Comparison of ENCODE assay signal across 9 cellular contexts in genomic region chr6:72580281-72580940, GRCh38. TPM values are rescaled to one million over a fixed set of nuclear protein-coding genes. Genes with fewer than 3 reads are reported as not detected.
DNase-seq lines count a peak whose midpoint lies in the region; ATAC-seq lines count a peak whose summit lies in the region.
"Had no signal": no experiment of that assay in that cellular context is flagged by ENCODE, and none has a peak within 500 bp of the region (broad histone marks: within the 10 kb centered on the region; RNA-seq: fewer than 3 reads in every experiment).

No MANE protein-coding gene starts in this region.

- H3K27ac Mint-ChIP-seq in activated naive CD8-positive, alpha-beta T cell treated with anti-CD3 and anti-CD28 coated beads for 36 hours, result no peak overlapping the region
- H3K27ac Mint-ChIP-seq in activated naive CD8-positive, alpha-beta T cell treated with anti-CD3 and anti-CD28 coated beads, Interleukin-2, amount 50 U/mL, for 24 hours, result no peak overlapping the region

- no peak overlapping the region for H3K4me3 Mint-ChIP-seq in activated naive CD8-positive, alpha-beta T cell treated with anti-CD3 and anti-CD28 coated beads for 36 hours
- H3K4me3 Mint-ChIP-seq in activated naive CD8-positive, alpha-beta T cell treated with anti-CD3 and anti-CD28 coated beads, Interleukin-2, amount 50 U/mL, for 24 hours, result no peak overlapping the region
- H3K4me3 Mint-ChIP-seq: stimulated activated naive CD8-positive, alpha-beta T cell treated with anti-CD3 and anti-CD28 coated beads, Interleukin-15, amount 100 ng/mL, for 72 hours had no signal

- H3K9me3 Mint-ChIP-seq in activated naive CD8-positive, alpha-beta T cell treated with anti-CD3 and anti-CD28 coated beads for 36 hours, result no peaks in the 10 kb centered on the region
- H3K9me3 Mint-ChIP-seq in activated naive CD8-positive, alpha-beta T cell treated with anti-CD3 and anti-CD28 coated beads, Interleukin-2, amount 50 U/mL, for 24 hours, result no peaks in the 10 kb centered on the region
- H3K9me3 Mint-ChIP-seq: stimulated activated naive CD8-positive, alpha-beta T cell treated with anti-CD3 and anti-CD28 coated beads, Interleukin-15, amount 100 ng/mL, for 72 hours had no signal

- ATAC-seq in activated naive CD8-positive, alpha-beta T cell treated with anti-CD3 and anti-CD28 coated beads, Interleukin-2, amount 50 U/mL, for 24 hours, result no peak
- ATAC-seq in HG02798 (IDR thresholded peaks at IDR 0.05; ENCODE audit: poor library complexity, unreplicated experiment), result peak; percentile 82
- ATAC-seq: stimulated activated naive CD8-positive, alpha-beta T cell treated with anti-CD3 and anti-CD28 coated beads, Interleukin-15, amount 100 ng/mL, for 72 hours had no signal

- H3K36me3 Mint-ChIP-seq in activated naive CD8-positive, alpha-beta T cell treated with anti-CD3 and anti-CD28 coated beads for 36 hours, result no peaks in the 10 kb centered on the region
- peaks cover 3% of the 10 kb centered on the region for H3K36me3 Mint-ChIP-seq in activated naive CD8-positive, alpha-beta T cell treated with anti-CD3 and anti-CD28 coated beads, Interleukin-2, amount 50 U/mL, for 24 hours (ENCODE audit: low read depth)

- DNase-seq in activated naive CD8-positive, alpha-beta T cell treated with anti-CD3 and anti-CD28 coated beads for 36 hours, result peak; percentile 1
- no peak for DNase-seq in activated naive CD8-positive, alpha-beta T cell treated with anti-CD3 and anti-CD28 coated beads, Interleukin-2, amount 50 U/mL, for 24 hours
- peak; percentile 32 for DNase-seq in NCI-H2029 treated with DMSO at 0.1 percent for 48 hours (lab: John Stamatoyannopoulos, UW)
- peak; percentile 10 for DNase-seq in UCSD-AML1 (lab: John Stamatoyannopoulos, UW; ENCODE audit: unreplicated experiment)
- DNase-seq in iris pigment epithelial cell (ENCODE audit: low read depth), result peak; percentile 89
- DNase-seq in central memory CD4-positive, alpha-beta T cell, result no peak
- DNase-seq in DMS79 treated with DMSO at 0.1 percent for 48 hours (lab: John Stamatoyannopoulos, UW), result no peak

- H3K4me1 Mint-ChIP-seq in activated naive CD8-positive, alpha-beta T cell treated with anti-CD3 and anti-CD28 coated beads for 36 hours, result peaks cover 3% of the 10 kb centered on the region
- H3K4me1 Mint-ChIP-seq in activated naive CD8-positive, alpha-beta T cell treated with anti-CD3 and anti-CD28 coated beads, Interleukin-2, amount 50 U/mL, for 24 hours, result peaks cover 2% of the 10 kb centered on the region
- H3K4me1 Mint-ChIP-seq: stimulated activated naive CD8-positive, alpha-beta T cell treated with anti-CD3 and anti-CD28 coated beads, Interleukin-15, amount 100 ng/mL, for 72 hours had no signal

- no peaks in the 10 kb centered on the region for H3K27me3 Mint-ChIP-seq in activated naive CD8-positive, alpha-beta T cell treated with anti-CD3 and anti-CD28 coated beads for 36 hours
- no peaks in the 10 kb centered on the region for H3K27me3 Mint-ChIP-seq in activated naive CD8-positive, alpha-beta T cell treated with anti-CD3 and anti-CD28 coated beads, Interleukin-2, amount 50 U/mL, for 24 hours
- H3K27me3 Mint-ChIP-seq: stimulated activated naive CD8-positive, alpha-beta T cell treated with anti-CD3 and anti-CD28 coated beads, Interleukin-15, amount 100 ng/mL, for 72 hours had no signal

RNA-seq across cellular contexts. Expression of gene KCNQ5, which starts 41.5 kb away (rescaled TPM):
- total RNA-seq in activated naive CD8-positive, alpha-beta T cell treated with anti-CD3 and anti-CD28 coated beads for 36 hours, result 10 to 100 TPM; 15.8 TPM

Comparison
In these comparisons a context has a peak if more than half of its experiments do, and no peak if none do; other contexts are left out.
1. DNase-seq: peak in activated naive CD8-positive, alpha-beta T cell treated with anti-CD3 and anti-CD28 coated beads for 36 hours (single experiment), NCI-H2029 treated with DMSO at 0.1 percent for 48 hours (single experiment), UCSD-AML1 (single experiment) and iris pigment epithelial cell (single experiment); none in activated naive CD8-positive, alpha-beta T cell treated with anti-CD3 and anti-CD28 coated beads, Interleukin-2, amount 50 U/mL, for 24 hours (single experiment), central memory CD4-positive, alpha-beta T cell (single experiment) and DMS79 treated with DMSO at 0.1 percent for 48 hours (single experiment).